Comparison of ENCODE assay signal across 9 cellular contexts in the genomic region with DNA sequence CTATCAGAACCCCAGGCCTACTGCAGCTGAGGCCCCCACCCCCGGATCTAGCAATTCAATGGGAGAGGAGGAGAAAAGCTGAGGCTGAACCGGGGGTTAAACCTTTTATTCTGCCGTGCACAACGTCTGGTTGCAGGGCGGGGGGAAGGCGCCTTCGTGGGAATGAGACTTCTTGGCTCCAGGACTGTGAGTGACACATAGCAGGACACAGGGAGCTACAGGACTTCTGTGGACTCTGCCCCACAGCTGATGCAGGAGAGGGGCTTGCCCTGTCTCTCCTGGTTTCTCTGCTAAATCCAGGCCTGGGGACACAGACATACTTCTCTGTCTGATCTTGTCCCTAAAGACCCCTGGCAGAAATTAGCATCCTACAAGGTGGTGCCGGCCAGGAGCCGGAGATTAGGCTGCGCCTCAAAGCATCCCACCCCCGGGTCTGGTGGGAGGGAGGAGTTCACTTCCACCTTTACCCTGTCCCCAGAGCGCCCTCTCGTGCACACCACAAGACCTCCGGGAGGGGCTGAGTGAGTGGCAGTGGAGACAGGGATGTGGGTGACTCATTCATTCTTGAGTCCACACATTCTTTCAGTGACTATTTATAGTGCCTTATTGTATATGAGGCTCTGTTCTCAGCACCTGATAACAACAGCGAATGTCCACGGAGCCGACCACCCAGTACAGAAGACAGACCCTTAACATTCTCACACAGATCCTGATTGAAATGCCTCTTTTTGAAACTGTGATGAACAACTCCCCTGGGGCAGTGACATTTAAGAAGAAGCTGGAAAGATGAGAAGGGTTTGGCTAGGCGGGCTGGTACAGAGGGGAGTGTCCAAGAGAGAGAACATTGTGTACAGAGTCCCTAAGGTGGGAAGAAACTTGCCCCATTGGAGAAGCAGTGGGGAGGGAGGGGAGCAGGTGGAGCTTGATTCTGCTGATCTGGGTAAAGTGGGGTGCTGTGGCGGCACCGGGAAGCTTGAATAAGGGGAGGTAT. TPM values are rescaled to one million over a fixed set of nuclear protein-coding genes. Genes with fewer than 3 reads are reported as not detected.
DNase-seq lines count a peak whose midpoint lies in the region; ATAC-seq and TF ChIP-seq lines count a peak whose summit lies in the region.
"Had no signal": no experiment of that assay in that cellular context is flagged by ENCODE, and none has a peak within 500 bp of the region (broad histone marks: within the 10 kb centered on the region; RNA-seq: fewer than 3 reads in every experiment).

No MANE protein-coding gene starts in this region.

- H3K4me1 ChIP-seq in fibroblast of lung (ENCODE audit: control insufficient read depth, extremely low read depth, insufficient read depth, low read length), result peaks cover 10% of the 10 kb centered on the region

- H3K9me3 ChIP-seq in fibroblast of lung (ENCODE audit: control insufficient read depth, insufficient read depth, low read depth, low read length), result no peaks in the 10 kb centered on the region

- peak; percentile 39 for TF ChIP-seq CTCF in GM10266 (IDR thresholded peaks at IDR 0.05; ENCODE audit: control insufficient read depth, insufficient read depth, low read depth, missing control alignments)
- TF ChIP-seq CTCF in fibroblast of lung (conservative IDR thresholded peaks at IDR 0.05 in 1 of 2, IDR thresholded peaks at IDR 0.05 in 1 of 2; ENCODE audit: low read depth in 1 of 2, low read length in 2 of 2), result peak; percentile 34 to 57
- no peak for TF ChIP-seq CTCF in omental fat pad (IDR thresholded peaks at IDR 0.05)

- H3K4me3 ChIP-seq in fibroblast of lung (replicated peaks in 1 of 4; ENCODE audit: control extremely low read depth in 1 of 4, insufficient read depth in 1 of 4, low read depth in 3 of 4, low read length in 4 of 4), result no peak overlapping the region

- no peaks in the 10 kb centered on the region for H3K36me3 ChIP-seq in fibroblast of lung (ENCODE audit: control insufficient read depth, insufficient read depth, low read length)

- ATAC-seq in omental fat pad (ENCODE audit: low FRiP score) (peak; percentile 67), GM21390 (IDR thresholded peaks at IDR 0.05; ENCODE audit: unreplicated experiment) (no peak)

- no peaks in the 10 kb centered on the region for H3K79me2 ChIP-seq in fibroblast of lung (ENCODE audit: control insufficient read depth, insufficient read depth, low read length)

- H3K4me2 ChIP-seq in fibroblast of lung (ENCODE audit: extremely low read depth, insufficient read depth, low read length), result peak overlapping the region; percentile 87

- no peak overlapping the region for H2AFZ ChIP-seq in fibroblast of lung (ENCODE audit: low read length)

- DNase-seq in GM10266 (ENCODE audit: extremely low spot score), result no peak
- peak; percentile 83 for DNase-seq in HT-29 (ENCODE audit: low spot score)
- DNase-seq in SKM-1 treated with dmso at 0.1 percent for 144 hours (lab: John Stamatoyannopoulos, UW; ENCODE audit: unreplicated experiment), result peak; percentile 42
- DNase-seq in fibroblast of lung (ENCODE audit: low read depth in 2 of 2), result peak; percentile 84 to 94
- DNase-seq in omental fat pad (ENCODE audit: low spot score), result no peak
- no peak for DNase-seq in stimulated activated naive CD4-positive, alpha-beta T cell (lab: John Stamatoyannopoulos, UW)
- DNase-seq in DMS79 (lab: John Stamatoyannopoulos, UW), result no peak
- DNase-seq: activated T-cell treated with anti-CD3 and anti-CD28 coated beads, Interleukin-2, amount 50 U/mL, for 4 hours had no signal

- H3K27ac ChIP-seq in fibroblast of lung (ENCODE audit: insufficient read depth, low read length), result peak overlapping the region; percentile 15

- H3K27me3 ChIP-seq in fibroblast of lung (ENCODE audit: control insufficient read depth, insufficient read depth, low read length), result no peaks in the 10 kb centered on the region

- H4K20me1 ChIP-seq in fibroblast of lung (ENCODE audit: control insufficient read depth, extremely low read depth, insufficient read depth, low read length), result no peaks in the 10 kb centered on the region

- H3K9ac ChIP-seq in fibroblast of lung (ENCODE audit: insufficient read depth, low read length), result no peak overlapping the region

RNA-seq across cellular contexts. Expression of a gene that starts 38.9 kb away (rescaled TPM):
- 0.08 and 0.55 TPM in 2 replicates for total RNA-seq in HT-29 (2014; rRNA removed; shearing (Covaris generic))
- total RNA-seq in fibroblast of lung (7.2 and 13.2 TPM in 2 replicates), omental fat pad (10 to 100 TPM in 2 of 4 donors, 1 to 10 TPM in 2; 2.4 to 24.5 (median 9.9) TPM)
- 16.4 and 27.1 TPM in 2 replicates for polyA plus RNA-seq in fibroblast of lung
- 10.4 and 20.3 TPM in 2 replicates for polyA plus RNA-seq in fibroblast of lung (2012)
- polyA minus RNA-seq in fibroblast of lung (ENCODE audit: low replicate concordance), result 17.8 and 18.3 TPM in 2 replicates

Comparison
In these comparisons a context has a peak if more than half of its experiments do, and no peak if none do; other contexts are left out.
1. DNase-seq: peak in HT-29 (single experiment), SKM-1 treated with dmso at 0.1 percent for 144 hours (single experiment) and fibroblast of lung (2 of 2); none in GM10266 (single experiment), omental fat pad (single experiment), stimulated activated naive CD4-positive, alpha-beta T cell (0 of 6) and DMS79 (single experiment).
2. CTCF ChIP-seq: peak in GM10266 (single experiment) and fibroblast of lung (2 of 2); none in omental fat pad (0 of 3).